ENCODE assay signal across 9 cellular contexts in genomic region chr10:97498076-97498840, GRCh38. TPM values are rescaled to one million over a fixed set of nuclear protein-coding genes. Genes with fewer than 3 reads are reported as not detected.
DNase-seq lines count a peak whose midpoint lies in the region; ATAC-seq, FAIRE-seq and TF ChIP-seq lines count a peak whose summit lies in the region.
"Had no signal": no experiment of that assay in that cellular context is flagged by ENCODE, and none has a peak within 500 bp of the region (broad histone marks: within the 10 kb centered on the region; RNA-seq: fewer than 3 reads in every experiment).

A gene with protein sequence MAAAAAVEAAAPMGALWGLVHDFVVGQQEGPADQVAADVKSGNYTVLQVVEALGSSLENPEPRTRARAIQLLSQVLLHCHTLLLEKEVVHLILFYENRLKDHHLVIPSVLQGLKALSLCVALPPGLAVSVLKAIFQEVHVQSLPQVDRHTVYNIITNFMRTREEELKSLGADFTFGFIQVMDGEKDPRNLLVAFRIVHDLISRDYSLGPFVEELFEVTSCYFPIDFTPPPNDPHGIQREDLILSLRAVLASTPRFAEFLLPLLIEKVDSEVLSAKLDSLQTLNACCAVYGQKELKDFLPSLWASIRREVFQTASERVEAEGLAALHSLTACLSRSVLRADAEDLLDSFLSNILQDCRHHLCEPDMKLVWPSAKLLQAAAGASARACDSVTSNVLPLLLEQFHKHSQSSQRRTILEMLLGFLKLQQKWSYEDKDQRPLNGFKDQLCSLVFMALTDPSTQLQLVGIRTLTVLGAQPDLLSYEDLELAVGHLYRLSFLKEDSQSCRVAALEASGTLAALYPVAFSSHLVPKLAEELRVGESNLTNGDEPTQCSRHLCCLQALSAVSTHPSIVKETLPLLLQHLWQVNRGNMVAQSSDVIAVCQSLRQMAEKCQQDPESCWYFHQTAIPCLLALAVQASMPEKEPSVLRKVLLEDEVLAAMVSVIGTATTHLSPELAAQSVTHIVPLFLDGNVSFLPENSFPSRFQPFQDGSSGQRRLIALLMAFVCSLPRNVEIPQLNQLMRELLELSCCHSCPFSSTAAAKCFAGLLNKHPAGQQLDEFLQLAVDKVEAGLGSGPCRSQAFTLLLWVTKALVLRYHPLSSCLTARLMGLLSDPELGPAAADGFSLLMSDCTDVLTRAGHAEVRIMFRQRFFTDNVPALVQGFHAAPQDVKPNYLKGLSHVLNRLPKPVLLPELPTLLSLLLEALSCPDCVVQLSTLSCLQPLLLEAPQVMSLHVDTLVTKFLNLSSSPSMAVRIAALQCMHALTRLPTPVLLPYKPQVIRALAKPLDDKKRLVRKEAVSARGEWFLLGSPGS (minus strand): TSS chr10:97498422. CDS start chr10:97498384, 38 bp downstream.

- peak; percentile 94 for DNase-seq in AG09309 (ENCODE audit: low read depth)
- DNase-seq in NCI-H446 (lab: John Stamatoyannopoulos, UW), result peak; percentile 84 to 97
- peak; percentile 99 for DNase-seq in activated CD4-positive, CD25-positive, alpha-beta regulatory T cell treated with anti-CD3 and anti-CD28 coated beads, Interleukin-2, amount 50 U/mL, for 16 hours (ENCODE audit: low read depth, low spot score)
- DNase-seq in central memory CD8-positive, alpha-beta T cell (ENCODE audit: low spot score in 2 of 2), result peak; percentile 98 to 99
- DNase-seq in keratinocyte (ENCODE audit: low read depth, low spot score), result peak; percentile 88
- DNase-seq in stimulated activated CD4-positive, alpha-beta T cell treated with anti-CD3 and anti-CD28 coated beads, Interleukin-15, amount 100 ng/mL, for 1 hour (ENCODE audit: low read depth in 1 of 2, low spot score in 1 of 2), result peak; percentile 99 to 100

- peaks cover 28% of the 10 kb centered on the region for H3K4me1 Mint-ChIP-seq in central memory CD8-positive, alpha-beta T cell

- H3K79me2 ChIP-seq in keratinocyte (ENCODE audit: control insufficient read depth, insufficient read depth, low read length), result peaks cover 84% of the 10 kb centered on the region

- H3K4me2 ChIP-seq in keratinocyte (ENCODE audit: control insufficient read depth, extremely low read depth, insufficient read depth, low read depth, low read length), result peak within 1 kb of the TSS; percentile 81

- dilution Hi-C loops in keratinocyte (cut with MboI; ENCODE audit: extremely low pct_ligation_motif_present, low sequenced_read_pairs), result no loop called here

- FAIRE-seq in keratinocyte (lab: Jason Lieb, UNC), result no peak
- FAIRE-seq: colon had no signal

- H3K27me3 Mint-ChIP-seq in central memory CD8-positive, alpha-beta T cell, result peaks cover 28% of the 10 kb centered on the region

- H3K4me3 ChIP-seq in AG09309 (ENCODE audit: control insufficient read depth, low read depth, low read length) (peak within 1 kb of the TSS; percentile 97), keratinocyte (ENCODE audit: control insufficient read depth in 2 of 3, extremely low read depth in 1 of 3, insufficient read depth in 2 of 3, low read depth in 1 of 3, low read length in 3 of 3) (peak within 1 kb of the TSS; percentile 94 to 98 (median 98))

- peak within 1 kb of the TSS; percentile 98 for H3K27ac ChIP-seq in keratinocyte (ENCODE audit: control insufficient read depth, insufficient read depth, low read length)

- no peak for TF ChIP-seq CTCF in AG09309 (IDR thresholded peaks at IDR 0.05; ENCODE audit: control insufficient read depth, insufficient read depth, low read depth, low read length, missing control alignments)
- TF ChIP-seq CTCF in keratinocyte (optimal IDR thresholded peaks at IDR 0.05 in 1 of 3, IDR thresholded peaks at IDR 0.05 in 1 of 3, conservative IDR thresholded peaks at IDR 0.05 in 1 of 3; ENCODE audit: extremely low read depth in 1 of 3, insufficient read depth in 2 of 3, low read length in 3 of 3), result no peak

- H3K9me3 ChIP-seq in keratinocyte (ENCODE audit: control insufficient read depth, low read depth, low read length), result no peaks in the 10 kb centered on the region

- H2AFZ ChIP-seq in keratinocyte (ENCODE audit: control insufficient read depth, low read length), result peak within 1 kb of the TSS; percentile 88

- H3K36me3 Mint-ChIP-seq in central memory CD8-positive, alpha-beta T cell (ENCODE audit: insufficient read depth), result peaks cover 11% of the 10 kb centered on the region

- H3K9ac ChIP-seq in keratinocyte (ENCODE audit: control insufficient read depth, extremely low read depth, insufficient read depth, low read length), result peak within 1 kb of the TSS; percentile 99

- H4K20me1 ChIP-seq in keratinocyte (ENCODE audit: control insufficient read depth, extremely low read depth, insufficient read depth, low read length), result no peaks in the 10 kb centered on the region

- H3K9me1 ChIP-seq in keratinocyte (ENCODE audit: control insufficient read depth, extremely low read depth, insufficient read depth, low read length), result no peaks in the 10 kb centered on the region

- no peaks in the 10 kb centered on the region for H3K27me3 ChIP-seq in keratinocyte (ENCODE audit: control insufficient read depth, extremely low read depth, insufficient read depth, low read length)

- H3K4me3 Mint-ChIP-seq in central memory CD8-positive, alpha-beta T cell, result peak within 1 kb of the TSS; percentile 98

- peaks cover 30% of the 10 kb centered on the region for H3K4me1 ChIP-seq in keratinocyte (ENCODE audit: control insufficient read depth, extremely low read depth, insufficient read depth, low read length)

- no peaks in the 10 kb centered on the region for H3K9me3 Mint-ChIP-seq in central memory CD8-positive, alpha-beta T cell

- peak; percentile 89 for ATAC-seq in GM19025 (IDR thresholded peaks at IDR 0.05; ENCODE audit: low read depth, unreplicated experiment)
- ATAC-seq in HG03342 (IDR thresholded peaks at IDR 0.05; ENCODE audit: unreplicated experiment), result peak; percentile 92
- peak; percentile 88 for ATAC-seq in central memory CD8-positive, alpha-beta T cell (replicated peaks; ENCODE audit: extremely low read depth, poor library complexity, severe bottlenecking)

- peak within 1 kb of the TSS; percentile 96 for H3K27ac Mint-ChIP-seq in central memory CD8-positive, alpha-beta T cell (ENCODE audit: low read depth)

- H3K36me3 ChIP-seq in keratinocyte (ENCODE audit: control insufficient read depth in 2 of 2, extremely low read depth in 1 of 2, insufficient read depth in 2 of 2, low read length in 2 of 2), result peaks cover 0 to 2% of the 10 kb centered on the region in 2 experiments

RNA-seq across cellular contexts. Expression of the gene that starts here (rescaled TPM):
- 72.5 to 74.8 TPM (median 74.4 TPM) in 3 replicates for polyA plus RNA-seq in keratinocyte
- 15.5 TPM for polyA plus RNA-seq in keratinocyte (2011; ENCODE audit: low read depth)
- polyA plus RNA-seq in keratinocyte (2011; cell fraction: cytosol; rRNA removed), result 51.5 and 66.8 TPM in 2 replicates
- polyA plus RNA-seq in keratinocyte (2011; cell fraction: nucleus; rRNA removed), result 138 and 144 TPM in 2 replicates
- 46.0 and 61.3 TPM in 2 replicates for polyA plus RNA-seq in keratinocyte (2012; ENCODE audit: low replicate concordance)
- polyA minus RNA-seq in keratinocyte, result 110 to 140 TPM (median 133 TPM) in 3 replicates
- 71.9 TPM for polyA minus RNA-seq in keratinocyte (2011; cell fraction: cytosol; rRNA and poly(A)+ RNA removed)
- 74.6 and 85.9 TPM in 2 replicates for polyA minus RNA-seq in keratinocyte (2011; cell fraction: nucleus; rRNA and poly(A)+ RNA removed)

Comparison
In these comparisons a context has a peak if more than half of its experiments do, and no peak if none do; other contexts are left out.
1. Peak in every context shown above with its lines: DNase-seq, ATAC-seq, H3K4me3 ChIP-seq and H3K27ac ChIP-seq.